Comparison of ENCODE assay signal across 17 cellular contexts in the genomic region with DNA sequence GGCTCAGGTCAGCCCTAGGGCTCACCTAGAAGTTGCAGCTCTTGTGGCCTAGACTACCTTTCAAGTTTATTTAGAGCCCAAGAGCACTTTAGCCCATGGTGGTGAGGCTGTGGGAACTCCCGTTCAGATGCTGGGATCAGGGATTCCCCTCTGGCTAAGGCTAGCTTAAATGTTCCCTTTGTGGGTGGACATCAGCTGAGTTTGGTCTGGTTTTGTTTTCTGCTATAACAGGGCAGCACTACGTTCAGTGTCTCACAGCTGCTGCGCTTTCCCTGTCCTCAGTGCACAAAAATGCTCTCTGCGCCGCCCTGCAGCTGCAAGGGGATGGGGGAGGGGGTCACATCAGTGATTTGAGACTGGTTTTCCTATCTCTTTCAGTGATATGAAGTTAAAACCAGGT.
"Had no signal": no experiment of that assay in that cellular context is flagged by ENCODE, and none has a peak within 500 bp of the region (broad histone marks: within the 10 kb centered on the region; RNA-seq: fewer than 3 reads in every experiment).

No MANE protein-coding gene starts in this region.

- FAIRE-seq: islet of Langerhans, pancreas had no signal

- ATAC-seq: activated CD8-positive, alpha-beta memory T cell treated with anti-CD3 and anti-CD28 coated beads, Interleukin-2, amount 10 ng/mL, durations not matched to agents 7 days and 5 days; activated CD8-positive, alpha-beta T cell treated with anti-CD3 and anti-CD28 coated beads for 36 hours; activated naive CD8-positive, alpha-beta T cell treated with anti-CD3 and anti-CD28 coated beads, Interleukin-2, amount 50 U/mL, for 24 hours; pancreas; psoas muscle; stimulated activated naive CD8-positive, alpha-beta T cell treated with anti-CD3 and anti-CD28 coated beads, Interleukin-15, Interleukin-2, amounts not matched to agents 100 U/mL and 50 U/mL, for 24 hours had no signal

- DNase-seq: activated CD4-positive, alpha-beta T cell treated with anti-CD3 and anti-CD28 coated beads, Interleukin-2, amount 10 ng/mL, durations not matched to agents 7 days and 5 days; activated CD4-positive, CD25-positive, alpha-beta regulatory T cell treated with anti-CD3 and anti-CD28 coated beads, Interleukin-2, amount 50 U/mL, for 72 hours; activated CD8-positive, alpha-beta memory T cell treated with anti-CD3 and anti-CD28 coated beads, Interleukin-2, amount 10 ng/mL, durations not matched to agents 7 days and 5 days; activated CD8-positive, alpha-beta T cell treated with anti-CD3 and anti-CD28 coated beads for 36 hours; activated gamma-delta T cell; activated naive CD4-positive, alpha-beta T cell treated with anti-CD3 and anti-CD28 coated beads, Interleukin-2, amount 50 U/mL, for 16 hours; activated naive CD8-positive, alpha-beta T cell treated with anti-CD3 and anti-CD28 coated beads, Interleukin-2, amount 50 U/mL, for 24 hours; activated T-cell treated with anti-CD3 and anti-CD28 coated beads for 4 hours; cerebellar nuclear complex; nephron progenitor cell; pancreas; psoas muscle; stimulated activated CD4-positive, alpha-beta T cell treated with anti-CD3 and anti-CD28 coated beads, Interleukin-12 subunit alpha, Interleukin-12 subunit beta, amount 100 ng/mL, for 4 hours; stimulated activated CD4-positive, alpha-beta T cell treated with anti-CD3 and anti-CD28 coated beads, Interleukin-4, amount 100 ng/mL, for 4 hours; stimulated activated naive CD8-positive, alpha-beta T cell treated with anti-CD3 and anti-CD28 coated beads, Interleukin-15, Interleukin-2, amounts not matched to agents 100 U/mL and 50 U/mL, for 24 hours; upper lobe of left lung had no signal
